Comparison of ENCODE assay signal across 29 cellular contexts in genomic region chr2:10218036-10218435, GRCh38.
"Had no signal": no experiment of that assay in that cellular context is flagged by ENCODE, and none has a peak within 500 bp of the region (broad histone marks: within the 10 kb centered on the region; RNA-seq: fewer than 3 reads in every experiment).

No MANE protein-coding gene starts in this region.

- H3K4me1 ChIP-seq: adrenal gland, testis, transverse colon had no signal

- H3K4me3 ChIP-seq: adrenal gland, neural progenitor cell, smooth muscle cell, testis, transverse colon had no signal

- H3K9ac ChIP-seq: neural progenitor cell had no signal

- FAIRE-seq: astrocyte, keratinocyte, TTC549, urothelium cell line had no signal

- DNase-seq: activated CD4-positive, alpha-beta T cell treated with anti-CD3 and anti-CD28 coated beads for 48 hours; activated CD4-positive, alpha-beta T cell treated with anti-CD3 and anti-CD28 coated beads, Interleukin-2, amount 50 U/mL, for 48 hours; activated CD8-positive, alpha-beta memory T cell treated with anti-CD3 and anti-CD28 coated beads for 24 hours; activated effector memory CD4-positive, alpha-beta T cell treated with anti-CD3 and anti-CD28 coated beads, Interleukin-2, amount 50 U/mL, for 16 hours; activated naive CD4-positive, alpha-beta T cell treated with anti-CD3 and anti-CD28 coated beads for 36 hours; activated naive CD8-positive, alpha-beta T cell treated with anti-CD3 and anti-CD28 coated beads for 36 hours; adrenal gland; brain microvascular endothelial cell; cortex of kidney; effector memory CD8-positive, alpha-beta T cell; foreskin fibroblast; head of caudate nucleus; hippocampal formation; left colon; midbrain; naive thymus-derived CD4-positive, alpha-beta T cell; stimulated activated naive CD8-positive, alpha-beta T cell treated with anti-CD3 and anti-CD28 coated beads, Interleukin-15, Interleukin-2, amounts not matched to agents 100 U/mL and 50 U/mL, for 24 hours; SW 1271; T-helper 9 cell; testis; transverse colon had no signal

- H2AFZ ChIP-seq: neural progenitor cell had no signal

- H3K27ac ChIP-seq: adrenal gland, brain microvascular endothelial cell, neural progenitor cell, testis, transverse colon, VCaP had no signal

- H3K27me3 ChIP-seq: adrenal gland, brain microvascular endothelial cell, neural progenitor cell, testis, transverse colon had no signal

- H3K9me3 ChIP-seq: adrenal gland, testis, transverse colon had no signal

- ATAC-seq: activated CD4-positive, CD25-positive, alpha-beta regulatory T cell treated with anti-CD3 and anti-CD28 coated beads, Interleukin-2, amount 50 U/mL, for 24 hours; effector memory CD8-positive, alpha-beta T cell; left colon; naive thymus-derived CD4-positive, alpha-beta T cell; stimulated activated naive CD8-positive, alpha-beta T cell treated with anti-CD3 and anti-CD28 coated beads, Interleukin-15, Interleukin-2, amounts not matched to agents 100 U/mL and 50 U/mL, for 24 hours had no signal

- H3K36me3 ChIP-seq: adrenal gland, brain microvascular endothelial cell, neural progenitor cell, transverse colon had no signal

- H3K4me2 ChIP-seq: neural progenitor cell, smooth muscle cell had no signal
